Comparison of ENCODE assay signal across 1 cellular context in genomic region chr1:212858055-212858460, GRCh38.
TF ChIP-seq lines count a peak whose summit lies in the region.

Gene FLVCR1 (plus strand): TSS chr1:212858275. CDS start chr1:212858453, 178 bp downstream.

TF ChIP-seq in HepG2, 621 proteins besides CTCF, POLR2A, EP300 and RAD21 (continued from another document and continues in another):
- TF ChIP-seq KIAA2018 (CRISPR knock-in tag; IDR thresholded peaks at IDR 0.05; ENCODE audit: borderline replicate concordance) (no peak), DMAP1 (CRISPR knock-in tag; IDR thresholded peaks at IDR 0.05) (peak; percentile 89), KDM5B (CRISPR knock-in tag; IDR thresholded peaks at IDR 0.05; ENCODE audit: borderline replicate concordance) (peak; percentile 57; the same call in 1 of the 2 replicates), SCMH1 (CRISPR knock-in tag; IDR thresholded peaks at IDR 0.05; ENCODE audit: borderline replicate concordance) (no peak), JDP2 (CRISPR knock-in tag; IDR thresholded peaks at IDR 0.05; ENCODE audit: borderline replicate concordance) (no peak), IKZF4 (CRISPR knock-in tag; IDR thresholded peaks at IDR 0.05; ENCODE audit: borderline replicate concordance, low read depth, not compliant biosample characterization) (no peak), BCL6 (CRISPR knock-in tag; IDR thresholded peaks at IDR 0.05) (0 out of 2 replicates have a peak, but pooled peaks have one; percentile 0), HMGXB3 (CRISPR knock-in tag; IDR thresholded peaks at IDR 0.05; ENCODE audit: borderline replicate concordance) (0 out of 2 replicates have a peak, but pooled peaks have one; percentile 64), ATF5 (CRISPR knock-in tag; IDR thresholded peaks at IDR 0.05; ENCODE audit: low read depth) (peak; percentile 79; the same call in 1 of the 2 replicates), RBFOX2 (IDR thresholded peaks at IDR 0.05; ENCODE audit: low read depth, low read length) (peak; percentile 96), ZNF580 (CRISPR knock-in tag; IDR thresholded peaks at IDR 0.05; ENCODE audit: borderline replicate concordance, low read depth) (no peak), ZNF567 (CRISPR knock-in tag; IDR thresholded peaks at IDR 0.05; ENCODE audit: borderline replicate concordance) (no peak), PBX3 (CRISPR knock-in tag; IDR thresholded peaks at IDR 0.05; ENCODE audit: borderline replicate concordance) (no peak), MAFK (conservative IDR thresholded peaks at IDR 0.05 in 1 of 2, IDR thresholded peaks at IDR 0.05 in 1 of 2; ENCODE audit: low read length in 2 of 2) (no peak), THYN1 (CRISPR knock-in tag; IDR thresholded peaks at IDR 0.05; ENCODE audit: borderline replicate concordance, low read depth) (0 out of 2 replicates have a peak, but pooled peaks have one; percentile 55), SAFB2 (CRISPR knock-in tag; IDR thresholded peaks at IDR 0.05; ENCODE audit: borderline replicate concordance, low read depth) (peak; percentile 63; the same call in 1 of the 2 replicates), PHF21A (CRISPR knock-in tag; IDR thresholded peaks at IDR 0.05) (peak; percentile 80), TCF7 (IDR thresholded peaks at IDR 0.05; ENCODE audit: low read depth) (no peak), POLR2AphosphoS5 (IDR thresholded peaks at IDR 0.05; ENCODE audit: low read depth, low read length) (peak; percentile 84), NFIC (IDR thresholded peaks at IDR 0.05; ENCODE audit: low read length) (no peak), ZMYM4 (CRISPR knock-in tag; IDR thresholded peaks at IDR 0.05) (peak; percentile 93), XRCC5 (optimal IDR thresholded peaks at IDR 0.05; ENCODE audit: low read length) (peak; percentile 72), NFAT5 (CRISPR knock-in tag; IDR thresholded peaks at IDR 0.05) (no peak), ELF1 (CRISPR knock-in tag; IDR thresholded peaks at IDR 0.05) (peak; percentile 60), HNF4A (CRISPR knock-in tag; IDR thresholded peaks at IDR 0.05) (no peak), KLF9 (CRISPR knock-in tag; IDR thresholded peaks at IDR 0.05; ENCODE audit: low read depth) (0 out of 2 replicates have a peak, but pooled peaks have one; percentile 25), CENPT (CRISPR knock-in tag; IDR thresholded peaks at IDR 0.05; ENCODE audit: low read depth) (peak; percentile 85), U2AF2 (IDR thresholded peaks at IDR 0.05; ENCODE audit: low read depth, low read length) (no peak), ZNF121 (CRISPR knock-in tag; IDR thresholded peaks at IDR 0.05) (0 out of 2 replicates have a peak, but pooled peaks have one; percentile 18), ZBTB25 (CRISPR knock-in tag; IDR thresholded peaks at IDR 0.05) (peak; percentile 14; the same call in 1 of the 2 replicates), ZNF788 (CRISPR knock-in tag; IDR thresholded peaks at IDR 0.05; ENCODE audit: borderline replicate concordance) (no peak), ZNF556 (CRISPR knock-in tag; IDR thresholded peaks at IDR 0.05; ENCODE audit: borderline replicate concordance) (peak; percentile 37; the same call in 1 of the 2 replicates), PHF20 (CRISPR knock-in tag; IDR thresholded peaks at IDR 0.05) (peak; percentile 58; the same call in 1 of the 2 replicates), JUN (CRISPR knock-in tag; IDR thresholded peaks at IDR 0.05) (no peak; the same call in 1 of the 2 replicates), HNRNPH1 (optimal IDR thresholded peaks at IDR 0.05; ENCODE audit: low read depth, low read length) (no peak), SYNCRIP (IDR thresholded peaks at IDR 0.05; ENCODE audit: insufficient read depth, low read depth, low read length) (no peak), ZNF576 (CRISPR knock-in tag; IDR thresholded peaks at IDR 0.05) (no peak), SKI (IDR thresholded peaks at IDR 0.05; ENCODE audit: partially characterized antibody) (peak; percentile 51)
